Comparison of ENCODE assay signal across 25 cellular contexts in the genomic region with DNA sequence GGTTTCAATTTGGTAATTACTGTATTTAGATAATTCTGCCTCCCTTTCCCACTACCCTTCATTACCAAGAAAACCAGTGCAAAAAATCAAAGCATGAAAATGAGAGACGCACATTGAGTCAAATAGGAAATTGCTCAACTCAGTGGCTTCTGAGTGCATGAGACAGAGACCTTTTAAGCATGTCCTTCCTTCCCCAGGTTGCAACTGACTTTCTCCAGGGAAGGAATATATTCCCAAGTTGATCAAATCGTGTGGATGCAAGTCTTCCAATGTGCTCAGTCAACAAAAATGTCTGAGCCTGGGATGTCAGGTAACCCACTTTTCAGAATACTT. TPM values are rescaled to one million over a fixed set of nuclear protein-coding genes. Genes with fewer than 3 reads are reported as not detected.
A peak's percentile ranks its signal among the peaks of the same experiment; 100 is the strongest.
DNase-seq lines count a peak whose midpoint lies in the region; ATAC-seq and TF ChIP-seq lines count a peak whose summit lies in the region.
"Had no signal": no experiment of that assay in that cellular context is flagged by ENCODE, and none has a peak within 500 bp of the region (broad histone marks: within the 10 kb centered on the region; RNA-seq: fewer than 3 reads in every experiment).

No MANE protein-coding gene starts in this region.

- H3K27ac ChIP-seq in BLaER1 treated with 17β-estradiol and CSF1 and Interleukin-3, amounts not matched to agents 10 nM and 100 nM = no peak overlapping the region
- peak overlapping the region; percentile 31; the same call in 1 of the 2 replicates for H3K27ac ChIP-seq in HCT116 (ENCODE audit: low read depth, low read length)
- H3K27ac ChIP-seq in mesendoderm (ENCODE audit: low read depth, low read length) = peak overlapping the region; percentile 45
- H3K27ac ChIP-seq: BLaER1, coronary artery, esophagus squamous epithelium, RWPE1, stomach, thyroid gland had no signal

- H3K4me2 ChIP-seq in BLaER1 treated with 17β-estradiol and CSF1 and Interleukin-3, amounts not matched to agents 10 nM and 100 nM = peak overlapping the region in 6 of 11 experiments; percentile 17 to 41 (median 29); a peak in 8 of 22 replicates
- H3K4me2 ChIP-seq in HCT116 (ENCODE audit: low read length) = no peak overlapping the region
- no peak overlapping the region for H3K4me2 ChIP-seq in mesendoderm (ENCODE audit: low read length)
- H3K4me2 ChIP-seq: BLaER1, SK-N-SH had no signal

- H4K8ac ChIP-seq in mesendoderm (ENCODE audit: low read depth, low read length) = no peak overlapping the region

- peaks cover 67% of the 10 kb centered on the region for H3K4me1 Mint-ChIP-seq in WTC11
- H3K4me1 Mint-ChIP-seq: activated naive CD4-positive, alpha-beta T cell treated with anti-CD3 and anti-CD28 coated beads, Interleukin-2, amount 50 U/mL, for 24 hours; immature natural killer cell; memory B cell had no signal

- intact Hi-C loops in HCT116 (cut with micrococcal nuclease) = no loop called here

- no peaks in the 10 kb centered on the region for H3K27me3 ChIP-seq in BLaER1 treated with 17β-estradiol and CSF1 and Interleukin-3, amounts not matched to agents 10 nM and 100 nM
- H3K27me3 ChIP-seq in HCT116 (ENCODE audit: insufficient read depth, low read length) (no peaks in the 10 kb centered on the region), mesendoderm (ENCODE audit: insufficient read depth, low read length, poor library complexity) (no peaks in the 10 kb centered on the region)
- H3K27me3 ChIP-seq: BLaER1, thyroid gland had no signal

- H3K79me2 ChIP-seq in HCT116 (ENCODE audit: insufficient read depth, low read length) = no peaks in the 10 kb centered on the region
- no peaks in the 10 kb centered on the region for H3K79me2 ChIP-seq in mesendoderm (ENCODE audit: control insufficient read depth, insufficient read depth, low read length)

- WGBS in mesendoderm (ENCODE audit: extremely low coverage, insufficient coverage, low lambda C conversion rate) = no CpG with 5 or more reads among the region's 2 CpGs

- H3K27ac Mint-ChIP-seq in WTC11 = peak overlapping the region; percentile 98
- H3K27ac Mint-ChIP-seq: activated CD8-positive, alpha-beta T cell treated with anti-CD3 and anti-CD28 coated beads, Interleukin-2, amount 10 ng/mL, durations not matched to agents 7 days and 5 days; activated naive CD4-positive, alpha-beta T cell treated with anti-CD3 and anti-CD28 coated beads, Interleukin-2, amount 50 U/mL, for 24 hours; activated T-helper 2 cell treated with anti-CD3 and anti-CD28 coated beads, Interferon-gamma antibody, Interleukin-2, Interleukin-4, amounts not matched to agents 10 μg/mL and 5 μg/mL and 100 μg/mL, durations not matched to agents 14 hours and 24 hours and 36 hours; immature natural killer cell; memory B cell; T-helper 17 cell had no signal

- no peak for ATAC-seq in HCT116
- ATAC-seq in WTC11 = no peak; the same call in 1 of the 2 replicates
- ATAC-seq: activated CD8-positive, alpha-beta T cell treated with anti-CD3 and anti-CD28 coated beads, Interleukin-2, amount 10 ng/mL, durations not matched to agents 7 days and 5 days; T-helper 17 cell had no signal

- no peaks in the 10 kb centered on the region for H3K79me1 ChIP-seq in mesendoderm (ENCODE audit: low read length)

- peak overlapping the region; percentile 87 for H3K18ac ChIP-seq in mesendoderm (ENCODE audit: low read length)

- H2AK5ac ChIP-seq in mesendoderm (ENCODE audit: low read length) = no peak overlapping the region

- peak overlapping the region; percentile 48 for H2BK5ac ChIP-seq in mesendoderm (ENCODE audit: low read length)

- H3K9me3 Mint-ChIP-seq in WTC11 = no peaks in the 10 kb centered on the region
- H3K9me3 Mint-ChIP-seq: activated naive CD4-positive, alpha-beta T cell treated with anti-CD3 and anti-CD28 coated beads, Interleukin-2, amount 50 U/mL, for 24 hours; activated T-helper 2 cell treated with anti-CD3 and anti-CD28 coated beads, Interferon-gamma antibody, Interleukin-2, Interleukin-4, amounts not matched to agents 10 μg/mL and 5 μg/mL and 100 μg/mL, durations not matched to agents 14 hours and 24 hours and 36 hours; memory B cell had no signal

- H4K20me1 ChIP-seq in BLaER1 treated with 17β-estradiol and CSF1 and Interleukin-3, amounts not matched to agents 10 nM and 100 nM = no peaks in the 10 kb centered on the region
- no peaks in the 10 kb centered on the region for H4K20me1 ChIP-seq in HCT116 (ENCODE audit: insufficient read depth)
- H4K20me1 ChIP-seq: BLaER1 had no signal

- H3K9me2 ChIP-seq in HCT116 (ENCODE audit: insufficient read depth) = no peaks in the 10 kb centered on the region
- H3K9me2 ChIP-seq: SK-N-SH had no signal

- peak overlapping the region; percentile 67 for H3K56ac ChIP-seq in mesendoderm (ENCODE audit: low read length)

- BruUV-seq in HCT116 (replicated peaks; lab: Mats Ljungman, UMichigan) = no TSS peak

- peak overlapping the region; percentile 42; the same call in 1 of the 2 replicates for H3K4me3 Mint-ChIP-seq in WTC11
- H3K4me3 Mint-ChIP-seq: activated CD8-positive, alpha-beta T cell treated with anti-CD3 and anti-CD28 coated beads, Interleukin-2, amount 10 ng/mL, durations not matched to agents 7 days and 5 days; activated naive CD4-positive, alpha-beta T cell treated with anti-CD3 and anti-CD28 coated beads, Interleukin-2, amount 50 U/mL, for 24 hours; immature natural killer cell; memory B cell; T-helper 17 cell had no signal

- H2BK15ac ChIP-seq in mesendoderm (replicated peaks; ENCODE audit: low read depth) = peak overlapping the region; percentile 99

- no peak overlapping the region for H3K23ac ChIP-seq in mesendoderm (ENCODE audit: low read length)

- H3K9me3 ChIP-seq in BLaER1 treated with 17β-estradiol and CSF1 and Interleukin-3, amounts not matched to agents 10 nM and 100 nM (replicated peaks in 1 of 11) = peaks cover 0 to 13% (median 4%) of the 10 kb centered on the region in 11 experiments; a peak in 10 of 22 replicates
- no peaks in the 10 kb centered on the region for H3K9me3 ChIP-seq in HCT116 (ENCODE audit: control insufficient read depth in 1 of 2, insufficient read depth in 1 of 2, low read depth in 1 of 2, low read length in 2 of 2)
- H3K9me3 ChIP-seq: esophagus squamous epithelium, SK-N-SH, stomach, thyroid gland had no signal

- H2AFZ ChIP-seq in HCT116 (ENCODE audit: low read depth, low read length, poor library complexity, severe bottlenecking) = no peak overlapping the region

- POLR2A ChIA-PET in HCT116 (lab: Charles Lee) (no interaction called here), WTC11 (lab: Charles Lee) (interaction anchor here (1.0 to 1.6 kb wide), 2 partner anchors 9 to 13 kb away, joined by 3 to 10 read pairs; a partner anchor contains a TSS)

- peak overlapping the region; percentile 12 for H2BK120ac ChIP-seq in mesendoderm (ENCODE audit: low read depth, low read length)

- H3K4me1 ChIP-seq in BLaER1 treated with 17β-estradiol and CSF1 and Interleukin-3, amounts not matched to agents 10 nM and 100 nM = peaks cover 0 to 13% (median 12%) of the 10 kb centered on the region in 10 experiments; a peak in 13 of 20 replicates
- H3K4me1 ChIP-seq in HCT116 (ENCODE audit: control insufficient read depth in 1 of 2, insufficient read depth in 2 of 2, low read length in 2 of 2) = peaks cover 0 to 11% of the 10 kb centered on the region in 2 experiments; a peak in 1 of 4 replicates
- H3K4me1 ChIP-seq in mesendoderm (ENCODE audit: control insufficient read depth, low read depth, low read length) = peaks cover 12% of the 10 kb centered on the region

- TF ChIP-seq POLR2A in HCT116 (IDR thresholded peaks at IDR 0.05; ENCODE audit: borderline replicate concordance, extremely low read depth, insufficient read depth, insufficient read length) = no peak

- H3K36me3 Mint-ChIP-seq in WTC11 = peaks cover under 1% of the 10 kb centered on the region; the same call in 1 of the 2 replicates
- H3K36me3 Mint-ChIP-seq: activated naive CD4-positive, alpha-beta T cell treated with anti-CD3 and anti-CD28 coated beads, Interleukin-2, amount 50 U/mL, for 24 hours; immature natural killer cell; memory B cell had no signal

- no peaks in the 10 kb centered on the region; a peak in 1 of 22 replicates for H3K36me3 ChIP-seq in BLaER1 treated with 17β-estradiol and CSF1 and Interleukin-3, amounts not matched to agents 10 nM and 100 nM
- no peaks in the 10 kb centered on the region for H3K36me3 ChIP-seq in HCT116 (ENCODE audit: control insufficient read depth in 1 of 2, insufficient read depth in 2 of 2, low read length in 2 of 2)
- no peaks in the 10 kb centered on the region for H3K36me3 ChIP-seq in mesendoderm (ENCODE audit: control insufficient read depth, insufficient read depth, low read length)
- H3K36me3 ChIP-seq: BLaER1, esophagus squamous epithelium, stomach, thyroid gland had no signal

- peaks cover 49% of the 10 kb centered on the region for H3K27me3 Mint-ChIP-seq in WTC11 (ENCODE audit: low read depth)

- no peak overlapping the region for H3K9ac ChIP-seq in BLaER1 treated with 17β-estradiol and CSF1 and Interleukin-3, amounts not matched to agents 10 nM and 100 nM
- H3K9ac ChIP-seq in HCT116 (ENCODE audit: low read length) (no peak overlapping the region), mesendoderm (ENCODE audit: low read length) (no peak overlapping the region)
- H3K9ac ChIP-seq: BLaER1, SK-N-SH had no signal

- no peak for DNase-seq in HCT116 (ENCODE audit: low read depth, low spot score)
- DNase-seq in WTC11 (ENCODE audit: low spot score) = no peak
- DNase-seq in mesendoderm = peak; percentile 37
- no peak for DNase-seq in stimulated activated CD4-positive, alpha-beta T cell treated with anti-CD3 and anti-CD28 coated beads, Interleukin-12 subunit alpha, Interleukin-12 subunit beta, amount 100 ng/mL, for 4 hours
- no peak for DNase-seq in dedifferentiated amniotic fluid mesenchymal stem cell (ENCODE audit: extremely low spot score)
- no peak for DNase-seq in T-helper 1 cell
- no peak for DNase-seq in DMS53 treated with DMSO at 0.1 percent for 48 hours (lab: John Stamatoyannopoulos, UW; ENCODE audit: unreplicated experiment)
- DNase-seq: activated CD8-positive, alpha-beta T cell treated with anti-CD3 and anti-CD28 coated beads, Interleukin-2, amount 10 ng/mL, durations not matched to agents 7 days and 5 days; esophagus squamous epithelium; foreskin melanocyte; immature natural killer cell; NCI-H146; nucleus accumbens; SK-N-SH; stomach; T-helper 17 cell; thyroid gland had no signal

- CTCF ChIA-PET in HCT116 (lab: Charles Lee) = no interaction called here
- CTCF ChIA-PET in WTC11 (lab: Charles Lee) = interaction anchor here (1.0 to 1.9 kb wide), 4 partner anchors 9 to 19 kb away, joined by 4 to 8 read pairs (median 4); a partner anchor contains a TSS

- H4K5ac ChIP-seq in mesendoderm (ENCODE audit: low read length) = no peak overlapping the region

- no peak for TF ChIP-seq RAD21 in HCT116 (IDR thresholded peaks at IDR 0.05; ENCODE audit: low read depth)

- RAD21 ChIA-PET in HCT116 (lab: Charles Lee; ENCODE audit: low non-redundant PET in 1 of 2, low total read pairs in 2 of 2, uncharacterized antibody in 2 of 2, unreplicated experiment in 2 of 2) = no interaction called here

- H3K4me3 ChIP-seq in BLaER1 treated with 17β-estradiol and CSF1 and Interleukin-3, amounts not matched to agents 10 nM and 100 nM = no peak overlapping the region
- H3K4me3 ChIP-seq in HCT116 (replicated peaks in 1 of 2; ENCODE audit: low read depth in 1 of 2, low read length in 2 of 2) (no peak overlapping the region), mesendoderm (ENCODE audit: low read length) (no peak overlapping the region)
- H3K4me3 ChIP-seq: BLaER1, coronary artery, esophagus squamous epithelium, stomach, thyroid gland had no signal

- no peak overlapping the region for H3K4ac ChIP-seq in mesendoderm (ENCODE audit: low read depth, low read length)

- TF ChIP-seq CTCF in HCT116 (IDR thresholded peaks at IDR 0.05 in 2 of 3, conservative IDR thresholded peaks at IDR 0.05 in 1 of 3; ENCODE audit: borderline replicate concordance in 1 of 3, insufficient read depth in 1 of 3, low read depth in 2 of 3, low read length in 2 of 3) (no peak), WTC11 (IDR thresholded peaks at IDR 0.05) (no peak)

RNA-seq across cellular contexts. Expression of a gene that starts 12.9 kb away (rescaled TPM):
- total RNA-seq in HCT116 (2021; ENCODE audit: unreplicated experiment) = 145 TPM
- polyA plus RNA-seq in HCT116 (2012) = 45.0 and 47.6 TPM in 2 replicates
- 7.8 to 9.8 TPM (median 8.4 TPM) in 3 replicates for total RNA-seq in WTC11 (2021)
- 7.8 TPM for polyA plus RNA-seq in mesendoderm (2013, experiment 1 of 2)
- 8.5 TPM for polyA plus RNA-seq in mesendoderm (2013, experiment 2 of 2)
- total RNA-seq: activated CD8-positive, alpha-beta T cell treated with anti-CD3 and anti-CD28 coated beads, Interleukin-2, amount 10 ng/mL, durations not matched to agents 7 days and 5 days; activated T-helper 2 cell treated with anti-CD3 and anti-CD28 coated beads, Interferon-gamma antibody, Interleukin-2, Interleukin-4, amounts not matched to agents 10 μg/mL and 5 μg/mL and 100 μg/mL, durations not matched to agents 14 hours and 24 hours and 36 hours; NCI-H460; T-helper 17 cell had no signal
- polyA plus RNA-seq: immature natural killer cell, SK-N-SH had no signal

Comparison
In these comparisons a context has a peak if more than half of its experiments do, and no peak if none do; other contexts are left out.
1. H3K27ac ChIP-seq: peak in HCT116 (single experiment) and mesendoderm (single experiment); none in BLaER1 treated with 17β-estradiol and CSF1 and Interleukin-3, amounts not matched to agents 10 nM and 100 nM (0 of 11).
2. H3K4me2 ChIP-seq: peak in BLaER1 treated with 17β-estradiol and CSF1 and Interleukin-3, amounts not matched to agents 10 nM and 100 nM (6 of 11); none in HCT116 (single experiment) and mesendoderm (single experiment).
3. RNA of a gene that starts 12.9 kb away (total RNA-seq): 145 TPM in HCT116 (single experiment); 7.8 to 9.8 TPM in WTC11; every median in the first group is over 10 times any median in the second.